In the genomic region with DNA sequence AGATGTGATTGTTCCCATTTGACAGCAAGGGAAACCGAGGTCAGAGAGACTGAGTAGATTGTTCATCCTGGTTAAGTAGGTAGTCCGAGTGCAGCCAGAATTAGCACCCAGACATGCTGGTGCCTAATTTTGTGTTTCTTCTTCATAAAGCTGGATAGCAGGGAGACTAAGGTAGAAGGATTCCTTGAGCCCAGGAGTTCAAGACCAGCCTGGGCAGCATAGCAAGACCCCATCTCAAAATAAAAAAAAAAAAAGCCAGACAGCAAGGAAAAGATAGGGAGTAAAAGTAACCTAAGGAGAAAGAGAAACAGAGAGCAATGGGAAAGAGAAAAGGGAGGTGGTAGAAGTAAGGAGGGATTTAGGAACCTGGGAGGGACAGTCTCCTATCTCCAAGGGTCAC, we compare ENCODE assay signal across 24 cellular contexts.
A peak's percentile ranks its signal among the peaks of the same experiment; 100 is the strongest.
DNase-seq lines count a peak whose midpoint lies in the region; ATAC-seq lines count a peak whose summit lies in the region.
"Had no signal": no experiment of that assay in that cellular context is flagged by ENCODE, and none has a peak within 500 bp of the region (broad histone marks: within the 10 kb centered on the region; RNA-seq: fewer than 3 reads in every experiment).

No MANE protein-coding gene starts in this region.

- H3K4me3 ChIP-seq in mucosa of rectum (ENCODE audit: low read length in 2 of 2) (no peak overlapping the region), stomach smooth muscle (ENCODE audit: low read length in 2 of 2) (peak overlapping the region in 1 of 2 donors; percentile 70)
- H3K4me3 ChIP-seq: SJSA1 had no signal

- H3K4me1 Mint-ChIP-seq in activated T-cell treated with anti-CD3 and anti-CD28 coated beads, Interleukin-2, amount 50 U/mL, for 72 hours (ENCODE audit: low read depth), result no peaks in the 10 kb centered on the region
- H3K4me1 Mint-ChIP-seq in activated T-cell treated with anti-CD3 and anti-CD28 coated beads, Interleukin-2, amount 50 U/mL, for 24 hours (ENCODE audit: low read depth), result peaks cover 3% of the 10 kb centered on the region
- H3K4me1 Mint-ChIP-seq in dendritic cell treated with granulocyte-macrophage colony-stimulating factor and Interleukin-4, amounts not matched to agents 40 ng/mL and 50 ng/mL, for 4 days (ENCODE audit: low read depth), result peaks cover 77% of the 10 kb centered on the region
- peaks cover 2% of the 10 kb centered on the region for H3K4me1 Mint-ChIP-seq in activated T-cell treated with anti-CD3 and anti-CD28 coated beads, Interleukin-2, amount 50 U/mL, for 4 hours (ENCODE audit: low read depth)
- peaks cover 2% of the 10 kb centered on the region for H3K4me1 Mint-ChIP-seq in activated CD4-positive, alpha-beta memory T cell treated with anti-CD3 and anti-CD28 coated beads, Interleukin-2, amount 10 ng/mL, durations not matched to agents 7 days and 5 days
- H3K4me1 Mint-ChIP-seq: activated CD4-positive, alpha-beta T cell treated with anti-CD3 and anti-CD28 coated beads, Interleukin-2, amount 10 ng/mL, durations not matched to agents 24 days and 14 days had no signal

- no peak for ATAC-seq in activated T-cell treated with anti-CD3 and anti-CD28 coated beads, Interleukin-2, amount 50 U/mL, for 72 hours (replicated peaks in 1 of 2)
- no peak for ATAC-seq in HG02623 (IDR thresholded peaks at IDR 0.05; ENCODE audit: unreplicated experiment)
- ATAC-seq in activated T-cell treated with anti-CD3 and anti-CD28 coated beads, Interleukin-2, amount 50 U/mL, for 4 hours, result no peak
- ATAC-seq: left colon, T-cell had no signal

- H3K27ac Mint-ChIP-seq in activated T-cell treated with anti-CD3 and anti-CD28 coated beads, Interleukin-2, amount 50 U/mL, for 72 hours, result peak overlapping the region; percentile 44
- H3K27ac Mint-ChIP-seq in activated T-cell treated with anti-CD3 and anti-CD28 coated beads, Interleukin-2, amount 50 U/mL, for 24 hours, result no peak overlapping the region
- peak overlapping the region; percentile 76 for H3K27ac Mint-ChIP-seq in dendritic cell treated with granulocyte-macrophage colony-stimulating factor and Interleukin-4, amounts not matched to agents 40 ng/mL and 50 ng/mL, for 4 days
- H3K27ac Mint-ChIP-seq in activated CD4-positive, alpha-beta memory T cell treated with anti-CD3 and anti-CD28 coated beads, Interleukin-2, amount 10 ng/mL, durations not matched to agents 7 days and 5 days, result no peak overlapping the region
- H3K27ac Mint-ChIP-seq: activated CD4-positive, alpha-beta T cell treated with anti-CD3 and anti-CD28 coated beads, Interleukin-2, amount 10 ng/mL, durations not matched to agents 24 days and 14 days; CD4-positive, CD25-positive, alpha-beta regulatory T cell; T-cell; WTC11 had no signal

- no peaks in the 10 kb centered on the region for H3K36me3 Mint-ChIP-seq in activated T-cell treated with anti-CD3 and anti-CD28 coated beads, Interleukin-2, amount 50 U/mL, for 72 hours (ENCODE audit: insufficient read depth in 2 of 2)
- no peaks in the 10 kb centered on the region for H3K36me3 Mint-ChIP-seq in activated T-cell treated with anti-CD3 and anti-CD28 coated beads, Interleukin-2, amount 50 U/mL, for 24 hours (ENCODE audit: low read depth)
- H3K36me3 Mint-ChIP-seq in dendritic cell treated with granulocyte-macrophage colony-stimulating factor and Interleukin-4, amounts not matched to agents 40 ng/mL and 50 ng/mL, for 4 days (ENCODE audit: low read depth), result no peaks in the 10 kb centered on the region
- H3K36me3 Mint-ChIP-seq in activated T-cell treated with anti-CD3 and anti-CD28 coated beads, Interleukin-2, amount 50 U/mL, for 4 hours (ENCODE audit: insufficient read depth), result no peaks in the 10 kb centered on the region
- H3K36me3 Mint-ChIP-seq in activated CD4-positive, alpha-beta memory T cell treated with anti-CD3 and anti-CD28 coated beads, Interleukin-2, amount 10 ng/mL, durations not matched to agents 7 days and 5 days (ENCODE audit: low read depth), result no peaks in the 10 kb centered on the region
- H3K36me3 Mint-ChIP-seq: CD4-positive, CD25-positive, alpha-beta regulatory T cell; immature natural killer cell; naive thymus-derived CD4-positive, alpha-beta T cell; T-cell; WTC11 had no signal

- no peaks in the 10 kb centered on the region for H3K27me3 Mint-ChIP-seq in activated T-cell treated with anti-CD3 and anti-CD28 coated beads, Interleukin-2, amount 50 U/mL, for 72 hours (ENCODE audit: low read depth)
- no peaks in the 10 kb centered on the region for H3K27me3 Mint-ChIP-seq in activated T-cell treated with anti-CD3 and anti-CD28 coated beads, Interleukin-2, amount 50 U/mL, for 24 hours
- peaks cover 9% of the 10 kb centered on the region for H3K27me3 Mint-ChIP-seq in dendritic cell treated with granulocyte-macrophage colony-stimulating factor and Interleukin-4, amounts not matched to agents 40 ng/mL and 50 ng/mL, for 4 days
- no peaks in the 10 kb centered on the region for H3K27me3 Mint-ChIP-seq in activated T-cell treated with anti-CD3 and anti-CD28 coated beads, Interleukin-2, amount 50 U/mL, for 4 hours (ENCODE audit: low read depth)
- peaks cover 2% of the 10 kb centered on the region for H3K27me3 Mint-ChIP-seq in activated CD4-positive, alpha-beta memory T cell treated with anti-CD3 and anti-CD28 coated beads, Interleukin-2, amount 10 ng/mL, durations not matched to agents 7 days and 5 days
- H3K27me3 Mint-ChIP-seq: activated CD4-positive, alpha-beta T cell treated with anti-CD3 and anti-CD28 coated beads, Interleukin-2, amount 10 ng/mL, durations not matched to agents 24 days and 14 days; CD4-positive, CD25-positive, alpha-beta regulatory T cell; naive thymus-derived CD4-positive, alpha-beta T cell; T-cell had no signal

- no peak for DNase-seq in activated T-cell treated with anti-CD3 and anti-CD28 coated beads, Interleukin-2, amount 50 U/mL, for 72 hours
- DNase-seq in activated T-cell treated with anti-CD3 and anti-CD28 coated beads, Interleukin-2, amount 50 U/mL, for 24 hours, result no peak
- DNase-seq in activated T-cell treated with anti-CD3 and anti-CD28 coated beads, Interleukin-2, amount 50 U/mL, for 4 hours, result no peak
- no peak for DNase-seq in activated CD4-positive, alpha-beta memory T cell treated with anti-CD3 and anti-CD28 coated beads, Interleukin-2, amount 10 ng/mL, durations not matched to agents 7 days and 5 days
- DNase-seq: activated CD4-positive, alpha-beta T cell treated with anti-CD3 and anti-CD28 coated beads, Interleukin-2, amount 10 ng/mL, durations not matched to agents 24 days and 14 days; activated naive CD4-positive, alpha-beta T cell; activated T-cell treated with anti-CD3 and anti-CD28 coated beads, Interleukin-2, amount 50 U/mL, for 1 hour; CD4-positive, CD25-positive, alpha-beta regulatory T cell; foreskin melanocyte; immature natural killer cell; Kasumi-1; naive thymus-derived CD4-positive, alpha-beta T cell; NCI-H2029; stimulated activated CD8-positive, alpha-beta memory T cell treated with anti-CD3 and anti-CD28 coated beads, Interleukin-4, amount 100 ng/mL, for 48 hours had no signal

- H3K27me3 ChIP-seq in mucosa of rectum (ENCODE audit: control insufficient read depth in 2 of 2, insufficient read depth in 2 of 2, low read length in 2 of 2), result no peaks in the 10 kb centered on the region
- no peaks in the 10 kb centered on the region for H3K27me3 ChIP-seq in stomach smooth muscle (ENCODE audit: control insufficient read depth in 1 of 2, insufficient read depth in 2 of 2, low read length in 2 of 2)
- H3K27me3 ChIP-seq: SJSA1, tibial artery had no signal

- POLR2A ChIA-PET in activated CD4-positive, alpha-beta memory T cell treated with anti-CD3 and anti-CD28 coated beads, Interleukin-2, amount 10 ng/mL, durations not matched to agents 7 days and 5 days (lab: Charles Lee), result no interaction called here

- peaks cover 7% of the 10 kb centered on the region in 2 donors for H3K4me1 ChIP-seq in mucosa of rectum (ENCODE audit: control insufficient read depth in 2 of 2, insufficient read depth in 2 of 2, low read length in 2 of 2)
- H3K4me1 ChIP-seq in stomach smooth muscle (ENCODE audit: control insufficient read depth, insufficient read depth, low read length), result peaks cover 17% of the 10 kb centered on the region
- H3K4me1 ChIP-seq: tibial artery had no signal

- H3K36me3 ChIP-seq in mucosa of rectum (ENCODE audit: control insufficient read depth in 2 of 2, insufficient read depth in 2 of 2, low read length in 2 of 2) (no peaks in the 10 kb centered on the region), stomach smooth muscle (ENCODE audit: control insufficient read depth in 2 of 2, insufficient read depth in 2 of 2, low read length in 2 of 2) (no peaks in the 10 kb centered on the region)
- H3K36me3 ChIP-seq: SJSA1, tibial artery had no signal

- H3K27ac ChIP-seq in mucosa of rectum (ENCODE audit: low read depth in 2 of 2, low read length in 2 of 2) (peak overlapping the region; percentile 40 to 41), stomach smooth muscle (ENCODE audit: low read length) (peak overlapping the region; percentile 93)
- H3K27ac ChIP-seq: 22Rv1, SJSA1, tibial artery had no signal

- H3K9me3 ChIP-seq in mucosa of rectum (ENCODE audit: control insufficient read depth in 2 of 2, low read length in 2 of 2) (no peaks in the 10 kb centered on the region), stomach smooth muscle (ENCODE audit: control insufficient read depth in 2 of 2, low read length in 2 of 2) (no peaks in the 10 kb centered on the region)
- H3K9me3 ChIP-seq: SJSA1, tibial artery had no signal

- CTCF ChIA-PET in activated CD4-positive, alpha-beta memory T cell treated with anti-CD3 and anti-CD28 coated beads, Interleukin-2, amount 10 ng/mL, durations not matched to agents 7 days and 5 days (lab: Charles Lee), result no interaction called here

- no peak overlapping the region for H3K4me3 Mint-ChIP-seq in activated T-cell treated with anti-CD3 and anti-CD28 coated beads, Interleukin-2, amount 50 U/mL, for 72 hours
- H3K4me3 Mint-ChIP-seq in activated T-cell treated with anti-CD3 and anti-CD28 coated beads, Interleukin-2, amount 50 U/mL, for 24 hours, result no peak overlapping the region
- H3K4me3 Mint-ChIP-seq in dendritic cell treated with granulocyte-macrophage colony-stimulating factor and Interleukin-4, amounts not matched to agents 40 ng/mL and 50 ng/mL, for 4 days, result no peak overlapping the region
- no peak overlapping the region for H3K4me3 Mint-ChIP-seq in activated T-cell treated with anti-CD3 and anti-CD28 coated beads, Interleukin-2, amount 50 U/mL, for 4 hours
- H3K4me3 Mint-ChIP-seq in activated CD4-positive, alpha-beta memory T cell treated with anti-CD3 and anti-CD28 coated beads, Interleukin-2, amount 10 ng/mL, durations not matched to agents 7 days and 5 days, result no peak overlapping the region
- H3K4me3 Mint-ChIP-seq: activated CD4-positive, alpha-beta T cell treated with anti-CD3 and anti-CD28 coated beads, Interleukin-2, amount 10 ng/mL, durations not matched to agents 24 days and 14 days; CD4-positive, CD25-positive, alpha-beta regulatory T cell; immature natural killer cell; naive thymus-derived CD4-positive, alpha-beta T cell; T-cell; WTC11 had no signal

- no peaks in the 10 kb centered on the region for H3K9me3 Mint-ChIP-seq in activated T-cell treated with anti-CD3 and anti-CD28 coated beads, Interleukin-2, amount 50 U/mL, for 72 hours
- no peaks in the 10 kb centered on the region for H3K9me3 Mint-ChIP-seq in activated T-cell treated with anti-CD3 and anti-CD28 coated beads, Interleukin-2, amount 50 U/mL, for 24 hours
- no peaks in the 10 kb centered on the region for H3K9me3 Mint-ChIP-seq in dendritic cell treated with granulocyte-macrophage colony-stimulating factor and Interleukin-4, amounts not matched to agents 40 ng/mL and 50 ng/mL, for 4 days
- no peaks in the 10 kb centered on the region for H3K9me3 Mint-ChIP-seq in activated T-cell treated with anti-CD3 and anti-CD28 coated beads, Interleukin-2, amount 50 U/mL, for 4 hours
- H3K9me3 Mint-ChIP-seq in activated CD4-positive, alpha-beta memory T cell treated with anti-CD3 and anti-CD28 coated beads, Interleukin-2, amount 10 ng/mL, durations not matched to agents 7 days and 5 days, result no peaks in the 10 kb centered on the region
- H3K9me3 Mint-ChIP-seq: activated CD4-positive, alpha-beta T cell treated with anti-CD3 and anti-CD28 coated beads, Interleukin-2, amount 10 ng/mL, durations not matched to agents 24 days and 14 days; immature natural killer cell; naive thymus-derived CD4-positive, alpha-beta T cell; T-cell; WTC11 had no signal

- no peak overlapping the region for H3K9ac ChIP-seq in mucosa of rectum (ENCODE audit: low read depth in 1 of 2, low read length in 2 of 2)
- H3K9ac ChIP-seq in stomach smooth muscle (ENCODE audit: low read length in 2 of 2), result peak overlapping the region in 1 of 2 donors; percentile 24

- intact Hi-C loops in dendritic cell treated with granulocyte-macrophage colony-stimulating factor and Interleukin-4, amounts not matched to agents 40 ng/mL and 50 ng/mL, for 4 days (cut with micrococcal nuclease), result no loop called here

Comparison
In these comparisons a context has a peak if more than half of its experiments do, and no peak if none do; other contexts are left out.
1. H3K27ac Mint-ChIP-seq: peak in activated T-cell treated with anti-CD3 and anti-CD28 coated beads, Interleukin-2, amount 50 U/mL, for 72 hours (single experiment) and dendritic cell treated with granulocyte-macrophage colony-stimulating factor and Interleukin-4, amounts not matched to agents 40 ng/mL and 50 ng/mL, for 4 days (single experiment); none in activated T-cell treated with anti-CD3 and anti-CD28 coated beads, Interleukin-2, amount 50 U/mL, for 24 hours (single experiment) and activated CD4-positive, alpha-beta memory T cell treated with anti-CD3 and anti-CD28 coated beads, Interleukin-2, amount 10 ng/mL, durations not matched to agents 7 days and 5 days (single experiment).